ENCODE assay signal across 1 cellular context in the genomic region with DNA sequence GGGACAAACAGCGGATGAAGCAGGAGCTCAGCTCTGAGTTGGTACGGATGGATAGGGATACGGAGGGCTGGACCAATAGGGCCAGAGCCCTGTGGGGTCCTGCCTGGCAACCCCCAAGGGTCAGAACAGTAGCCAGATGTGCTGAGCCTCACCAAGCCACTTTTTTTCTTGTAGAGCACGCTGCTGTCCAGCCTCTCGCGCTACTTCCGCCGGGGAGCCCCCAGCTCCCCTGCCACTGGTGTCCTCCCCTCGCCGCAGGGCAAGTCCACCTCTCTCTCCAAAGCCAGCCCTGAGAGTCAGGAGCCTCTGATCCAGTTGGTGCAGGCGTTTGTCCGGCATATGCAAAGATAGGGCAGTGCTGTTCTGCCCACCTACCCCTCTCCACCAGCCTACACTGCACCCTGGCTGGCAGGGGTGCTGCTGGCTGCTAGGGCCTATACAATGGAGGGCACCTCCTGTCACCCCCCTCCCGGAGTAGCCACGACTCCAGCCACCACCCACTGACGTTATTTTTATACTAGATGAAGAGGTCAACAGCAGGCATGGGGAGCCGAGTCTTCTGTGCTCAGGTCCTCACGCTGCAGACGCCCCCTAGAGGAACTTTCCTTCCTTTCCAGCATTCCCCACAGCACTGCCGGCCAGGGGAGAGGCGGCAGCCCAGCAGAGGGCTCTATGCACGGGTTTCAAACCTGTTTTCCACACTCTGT.
TF ChIP-seq lines count a peak whose summit lies in the region.

No MANE protein-coding gene starts in this region.

TF ChIP-seq in HepG2, 621 proteins besides CTCF, POLR2A, EP300 and RAD21 (continued from another document):
- TF ChIP-seq, protein P1, sequence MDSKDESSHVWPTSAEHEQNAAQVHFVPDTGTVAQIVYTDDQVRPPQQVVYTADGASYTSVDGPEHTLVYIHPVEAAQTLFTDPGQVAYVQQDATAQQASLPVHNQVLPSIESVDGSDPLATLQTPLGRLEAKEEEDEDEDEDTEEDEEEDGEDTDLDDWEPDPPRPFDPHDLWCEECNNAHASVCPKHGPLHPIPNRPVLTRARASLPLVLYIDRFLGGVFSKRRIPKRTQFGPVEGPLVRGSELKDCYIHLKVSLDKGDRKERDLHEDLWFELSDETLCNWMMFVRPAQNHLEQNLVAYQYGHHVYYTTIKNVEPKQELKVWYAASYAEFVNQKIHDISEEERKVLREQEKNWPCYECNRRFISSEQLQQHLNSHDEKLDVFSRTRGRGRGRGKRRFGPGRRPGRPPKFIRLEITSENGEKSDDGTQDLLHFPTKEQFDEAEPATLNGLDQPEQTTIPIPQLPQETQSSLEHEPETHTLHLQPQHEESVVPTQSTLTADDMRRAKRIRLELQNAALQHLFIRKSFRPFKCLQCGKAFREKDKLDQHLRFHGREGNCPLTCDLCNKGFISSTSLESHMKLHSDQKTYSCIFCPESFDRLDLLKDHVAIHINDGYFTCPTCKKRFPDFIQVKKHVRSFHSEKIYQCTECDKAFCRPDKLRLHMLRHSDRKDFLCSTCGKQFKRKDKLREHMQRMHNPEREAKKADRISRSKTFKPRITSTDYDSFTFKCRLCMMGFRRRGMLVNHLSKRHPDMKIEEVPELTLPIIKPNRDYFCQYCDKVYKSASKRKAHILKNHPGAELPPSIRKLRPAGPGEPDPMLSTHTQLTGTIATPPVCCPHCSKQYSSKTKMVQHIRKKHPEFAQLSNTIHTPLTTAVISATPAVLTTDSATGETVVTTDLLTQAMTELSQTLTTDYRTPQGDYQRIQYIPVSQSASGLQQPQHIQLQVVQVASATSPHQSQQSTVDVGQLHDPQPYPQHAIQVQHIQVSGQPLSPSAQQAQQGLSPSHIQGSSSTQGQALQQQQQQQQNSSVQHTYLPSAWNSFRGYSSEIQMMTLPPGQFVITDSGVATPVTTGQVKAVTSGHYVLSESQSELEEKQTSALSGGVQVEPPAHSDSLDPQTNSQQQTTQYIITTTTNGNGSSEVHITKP (CRISPR knock-in tag; IDR thresholded peaks at IDR 0.05; ENCODE audit: low read depth) = no peak
- TF ChIP-seq ZMAT5 (CRISPR knock-in tag; IDR thresholded peaks at IDR 0.05; ENCODE audit: borderline replicate concordance, low read depth) (no peak), ASH2L (IDR thresholded peaks at IDR 0.05; ENCODE audit: insufficient read length, low read depth, low read length) (no peak), ZNF7 (CRISPR knock-in tag; IDR thresholded peaks at IDR 0.05) (no peak), CBFB (CRISPR knock-in tag; IDR thresholded peaks at IDR 0.05) (no peak), SRF (IDR thresholded peaks at IDR 0.05; ENCODE audit: low read depth, low read length) (no peak), ETV5 (CRISPR knock-in tag; IDR thresholded peaks at IDR 0.05; ENCODE audit: borderline replicate concordance) (peak; percentile 22; the same call in 1 of the 2 replicates), MYC (CRISPR knock-in tag; IDR thresholded peaks at IDR 0.05; ENCODE audit: borderline replicate concordance) (no peak), REPIN1 (CRISPR knock-in tag; IDR thresholded peaks at IDR 0.05; ENCODE audit: borderline replicate concordance, low read depth) (no peak), TRIM24 (CRISPR knock-in tag; IDR thresholded peaks at IDR 0.05) (no peak)
- TF ChIP-seq, protein P2, sequence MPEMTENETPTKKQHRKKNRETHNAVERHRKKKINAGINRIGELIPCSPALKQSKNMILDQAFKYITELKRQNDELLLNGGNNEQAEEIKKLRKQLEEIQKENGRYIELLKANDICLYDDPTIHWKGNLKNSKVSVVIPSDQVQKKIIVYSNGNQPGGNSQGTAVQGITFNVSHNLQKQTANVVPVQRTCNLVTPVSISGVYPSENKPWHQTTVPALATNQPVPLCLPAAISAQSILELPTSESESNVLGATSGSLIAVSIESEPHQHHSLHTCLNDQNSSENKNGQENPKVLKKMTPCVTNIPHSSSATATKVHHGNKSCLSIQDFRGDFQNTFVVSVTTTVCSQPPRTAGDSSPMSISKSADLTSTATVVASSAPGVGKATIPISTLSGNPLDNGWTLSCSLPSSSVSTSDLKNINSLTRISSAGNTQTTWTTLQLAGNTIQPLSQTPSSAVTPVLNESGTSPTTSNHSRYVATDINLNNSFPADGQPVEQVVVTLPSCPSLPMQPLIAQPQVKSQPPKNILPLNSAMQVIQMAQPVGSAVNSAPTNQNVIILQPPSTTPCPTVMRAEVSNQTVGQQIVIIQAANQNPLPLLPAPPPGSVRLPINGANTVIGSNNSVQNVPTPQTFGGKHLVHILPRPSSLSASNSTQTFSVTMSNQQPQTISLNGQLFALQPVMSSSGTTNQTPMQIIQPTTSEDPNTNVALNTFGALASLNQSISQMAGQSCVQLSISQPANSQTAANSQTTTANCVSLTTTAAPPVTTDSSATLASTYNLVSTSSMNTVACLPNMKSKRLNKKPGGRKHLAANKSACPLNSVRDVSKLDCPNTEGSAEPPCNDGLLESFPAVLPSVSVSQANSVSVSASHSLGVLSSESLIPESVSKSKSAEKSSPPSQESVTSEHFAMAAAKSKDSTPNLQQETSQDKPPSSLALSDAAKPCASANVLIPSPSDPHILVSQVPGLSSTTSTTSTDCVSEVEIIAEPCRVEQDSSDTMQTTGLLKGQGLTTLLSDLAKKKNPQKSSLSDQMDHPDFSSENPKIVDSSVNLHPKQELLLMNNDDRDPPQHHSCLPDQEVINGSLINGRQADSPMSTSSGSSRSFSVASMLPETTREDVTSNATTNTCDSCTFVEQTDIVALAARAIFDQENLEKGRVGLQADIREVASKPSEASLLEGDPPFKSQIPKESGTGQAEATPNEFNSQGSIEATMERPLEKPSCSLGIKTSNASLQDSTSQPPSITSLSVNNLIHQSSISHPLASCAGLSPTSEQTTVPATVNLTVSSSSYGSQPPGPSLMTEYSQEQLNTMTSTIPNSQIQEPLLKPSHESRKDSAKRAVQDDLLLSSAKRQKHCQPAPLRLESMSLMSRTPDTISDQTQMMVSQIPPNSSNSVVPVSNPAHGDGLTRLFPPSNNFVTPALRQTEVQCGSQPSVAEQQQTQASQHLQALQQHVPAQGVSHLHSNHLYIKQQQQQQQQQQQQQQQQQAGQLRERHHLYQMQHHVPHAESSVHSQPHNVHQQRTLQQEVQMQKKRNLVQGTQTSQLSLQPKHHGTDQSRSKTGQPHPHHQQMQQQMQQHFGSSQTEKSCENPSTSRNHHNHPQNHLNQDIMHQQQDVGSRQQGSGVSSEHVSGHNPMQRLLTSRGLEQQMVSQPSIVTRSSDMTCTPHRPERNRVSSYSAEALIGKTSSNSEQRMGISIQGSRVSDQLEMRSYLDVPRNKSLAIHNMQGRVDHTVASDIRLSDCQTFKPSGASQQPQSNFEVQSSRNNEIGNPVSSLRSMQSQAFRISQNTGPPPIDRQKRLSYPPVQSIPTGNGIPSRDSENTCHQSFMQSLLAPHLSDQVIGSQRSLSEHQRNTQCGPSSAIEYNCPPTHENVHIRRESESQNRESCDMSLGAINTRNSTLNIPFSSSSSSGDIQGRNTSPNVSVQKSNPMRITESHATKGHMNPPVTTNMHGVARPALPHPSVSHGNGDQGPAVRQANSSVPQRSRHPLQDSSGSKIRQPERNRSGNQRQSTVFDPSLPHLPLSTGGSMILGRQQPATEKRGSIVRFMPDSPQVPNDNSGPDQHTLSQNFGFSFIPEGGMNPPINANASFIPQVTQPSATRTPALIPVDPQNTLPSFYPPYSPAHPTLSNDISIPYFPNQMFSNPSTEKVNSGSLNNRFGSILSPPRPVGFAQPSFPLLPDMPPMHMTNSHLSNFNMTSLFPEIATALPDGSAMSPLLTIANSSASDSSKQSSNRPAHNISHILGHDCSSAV (CRISPR knock-in tag; IDR thresholded peaks at IDR 0.05; ENCODE audit: borderline replicate concordance) = no peak
